ENCODE assay signal across 8 cellular contexts in the genomic region with DNA sequence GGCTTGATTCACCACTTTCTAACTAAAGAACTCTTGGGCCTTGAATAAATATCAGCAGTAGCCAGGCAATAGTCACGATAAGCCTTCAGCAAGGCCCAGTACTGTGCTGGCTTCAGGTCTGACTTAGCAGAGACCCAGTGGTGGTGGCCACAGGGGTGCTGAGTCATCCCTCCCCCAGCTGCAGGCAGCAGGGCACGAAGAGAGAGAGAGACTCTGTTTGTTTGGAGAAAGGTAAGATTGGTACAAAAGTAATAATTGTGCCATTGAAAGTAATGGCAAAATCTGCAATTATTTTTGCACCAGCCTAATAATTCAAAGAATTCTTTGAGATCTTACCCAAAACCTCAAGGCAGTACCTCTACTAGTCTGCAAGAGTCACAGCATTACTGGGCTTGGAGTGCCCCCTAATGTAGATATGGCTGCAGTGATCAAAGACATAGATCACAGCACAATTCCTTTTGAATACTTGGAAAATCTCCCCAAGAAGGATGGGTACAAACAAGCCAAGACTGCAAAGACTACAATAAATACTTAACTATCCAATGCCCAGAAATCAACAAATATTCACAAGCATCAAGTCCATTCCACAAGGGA.
DNase-seq lines count a peak whose midpoint lies in the region; ATAC-seq and TF ChIP-seq lines count a peak whose summit lies in the region.

No MANE protein-coding gene starts in this region.

- H3K9me3 Mint-ChIP-seq in T-helper 2 cell treated with Interferon-gamma antibody and Interleukin-4, amounts not matched to agents 5 μg/mL and 100 μg/mL, for 36 hours = peaks cover 15% of the 10 kb centered on the region

- intact Hi-C loops in transverse colon (cut with DNase I; ENCODE audit: low total_unique reads) = no loop called here

- in situ Hi-C loops in GM13976 (cut with MboI; ENCODE audit: low sequenced_read_pairs, unreplicated experiment) = no loop called here
- in situ Hi-C loops in transverse colon (cut with MboI; ENCODE audit: low pct_ligation_motif_present in 1 of 4, low pct_unique_long_range_greater_than_20kb in 1 of 4, low sequenced_read_pairs in 3 of 4) = no loop called here

- peaks cover 17% of the 10 kb centered on the region for H3K4me1 Mint-ChIP-seq in T-helper 2 cell treated with Interferon-gamma antibody and Interleukin-4, amounts not matched to agents 5 μg/mL and 100 μg/mL, for 36 hours (ENCODE audit: low read depth)

- TF ChIP-seq EP300 in transverse colon (IDR thresholded peaks at IDR 0.05; ENCODE audit: low read depth) = no peak

- no peak overlapping the region for H3K27ac Mint-ChIP-seq in T-helper 2 cell treated with Interferon-gamma antibody and Interleukin-4, amounts not matched to agents 5 μg/mL and 100 μg/mL, for 36 hours

- H3K4me3 ChIP-seq in fibroblast of mammary gland (ENCODE audit: control insufficient read depth, low read depth, low read length) (no peak overlapping the region), transverse colon (no peak overlapping the region)

- ATAC-seq in HG02798 (IDR thresholded peaks at IDR 0.05; ENCODE audit: poor library complexity, unreplicated experiment) = peak; percentile 57

- no peaks in the 10 kb centered on the region for H3K27me3 Mint-ChIP-seq in T-helper 2 cell treated with Interferon-gamma antibody and Interleukin-4, amounts not matched to agents 5 μg/mL and 100 μg/mL, for 36 hours (ENCODE audit: low read depth)

- H3K36me3 ChIP-seq in transverse colon = no peaks in the 10 kb centered on the region

- 60 to 71% methylated on average over 1 to 2 of the region's 2 CpGs for WGBS in transverse colon (ENCODE audit: low coverage in 1 of 2), 2 donors

- no peaks in the 10 kb centered on the region for H3K36me3 Mint-ChIP-seq in T-helper 2 cell treated with Interferon-gamma antibody and Interleukin-4, amounts not matched to agents 5 μg/mL and 100 μg/mL, for 36 hours (ENCODE audit: low read depth)

- H3K4me1 ChIP-seq in transverse colon = no peaks in the 10 kb centered on the region

- peaks cover 0 to 12% of the 10 kb centered on the region in 2 donors for H3K9me3 ChIP-seq in transverse colon

- TF ChIP-seq CTCF in 22Rv1 (IDR thresholded peaks at IDR 0.05) (peak; percentile 34), GM13976 (IDR thresholded peaks at IDR 0.05; ENCODE audit: borderline replicate concordance, control extremely low read depth, extremely low read depth, insufficient read depth, missing control alignments) (peak; percentile 46), fibroblast of mammary gland (conservative IDR thresholded peaks at IDR 0.05; ENCODE audit: control insufficient read depth, insufficient read depth, low read depth, low read length) (peak; percentile 22), transverse colon (IDR thresholded peaks at IDR 0.05) (peak in 4 of 5 experiments; percentile 15 to 36 (median 19))

- TF ChIP-seq POLR2A in transverse colon (IDR thresholded peaks at IDR 0.05) = no peak

- H3K27ac ChIP-seq in 22Rv1 (no peak overlapping the region), transverse colon (no peak overlapping the region)

- no peak for DNase-seq in GM13976 (ENCODE audit: low spot score)
- peak; percentile 5 for DNase-seq in NCI-H446 treated with DMSO at 0.1 percent for 48 hours (lab: John Stamatoyannopoulos, UW)
- DNase-seq in fibroblast of mammary gland (ENCODE audit: low read depth) = peak; percentile 28
- no peak for DNase-seq in transverse colon
- no peak for DNase-seq in T-helper 2 cell treated with Interferon-gamma antibody and Interleukin-4, amounts not matched to agents 5 μg/mL and 100 μg/mL, for 36 hours (ENCODE audit: low spot score)
- no peak for DNase-seq in NCI-H2029 (lab: John Stamatoyannopoulos, UW)

- H3K27me3 ChIP-seq in transverse colon = no peaks in the 10 kb centered on the region

- no peak overlapping the region for H3K4me3 Mint-ChIP-seq in T-helper 2 cell treated with Interferon-gamma antibody and Interleukin-4, amounts not matched to agents 5 μg/mL and 100 μg/mL, for 36 hours

Comparison
In these comparisons a context has a peak if more than half of its experiments do, and no peak if none do; other contexts are left out.
1. DNase-seq: peak in NCI-H446 treated with DMSO at 0.1 percent for 48 hours (single experiment) and fibroblast of mammary gland (single experiment); none in GM13976 (single experiment), transverse colon (single experiment), T-helper 2 cell treated with Interferon-gamma antibody and Interleukin-4, amounts not matched to agents 5 μg/mL and 100 μg/mL, for 36 hours (single experiment) and NCI-H2029 (single experiment).
2. Peak in every context shown above with its lines, with median percentiles within 50 percentile points of each other: CTCF ChIP-seq.